Comparison of ENCODE assay signal across 24 cellular contexts in the genomic region with DNA sequence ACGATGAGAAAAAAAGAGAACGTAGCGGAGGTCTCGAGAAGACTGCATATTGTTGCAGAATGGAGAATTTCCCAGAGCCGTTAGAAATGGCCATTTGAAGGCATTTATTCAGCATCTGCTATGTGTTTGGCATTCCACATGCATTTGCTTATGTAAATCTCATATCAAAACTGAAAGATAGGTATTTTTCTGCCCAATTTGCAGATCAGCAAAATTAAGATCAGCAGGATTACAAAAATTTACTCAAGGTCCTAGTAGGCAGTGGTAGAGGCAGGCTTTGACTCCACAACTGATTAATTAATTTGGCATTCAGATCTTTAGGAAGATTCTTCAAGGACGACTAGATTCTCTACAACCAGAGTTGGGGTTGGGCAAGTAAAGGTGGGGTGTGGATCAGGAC.
"Had no signal": no experiment of that assay in that cellular context is flagged by ENCODE, and none has a peak within 500 bp of the region (broad histone marks: within the 10 kb centered on the region; RNA-seq: fewer than 3 reads in every experiment).

No MANE protein-coding gene starts in this region.

- ATAC-seq: body of pancreas, gastroesophageal sphincter, left cardiac atrium, pancreas, psoas muscle, right cardiac atrium had no signal

- H3K9me3 Mint-ChIP-seq: activated B cell treated with CpG ODN at 0.5 μM for 24 hours; activated CD4-positive, alpha-beta memory T cell treated with anti-CD3 and anti-CD28 coated beads for 36 hours had no signal

- H3K4me3 ChIP-seq: body of pancreas, cardiac muscle cell, gastroesophageal sphincter, pancreas, stomach, suprapubic skin, tibial nerve had no signal

- H3K27ac ChIP-seq: body of pancreas, cardiac muscle cell, epithelial cell of prostate, gastroesophageal sphincter, neutrophil, pancreas, psoas muscle, stomach, suprapubic skin, tibial nerve had no signal

- H3K27me3 Mint-ChIP-seq: activated B cell treated with CpG ODN at 0.5 μM for 24 hours; activated CD4-positive, alpha-beta memory T cell treated with anti-CD3 and anti-CD28 coated beads for 36 hours had no signal

- H3K36me3 ChIP-seq: cardiac muscle cell, neutrophil, pancreas had no signal

- DNase-seq: activated B cell treated with CpG ODN at 0.5 μM for 24 hours; activated CD4-positive, alpha-beta memory T cell treated with anti-CD3 and anti-CD28 coated beads for 36 hours; activated CD4-positive, alpha-beta T cell treated with anti-CD3 and anti-CD28 coated beads for 4 hours; activated naive CD4-positive, alpha-beta T cell treated with Interleukin-2 at 50 U/mL for 16 hours; activated T-cell treated with anti-CD3 and anti-CD28 coated beads, Interleukin-2, amount 50 U/mL, for 48 hours; anterior cingulate cortex; body of pancreas; hypothalamus; islet precursor cell; left cardiac atrium; mesenchymal stem cell; pancreas; psoas muscle; right cardiac atrium; stimulated activated CD4-positive, alpha-beta T cell treated with anti-CD3 and anti-CD28 coated beads, Interleukin-12 subunit alpha, Interleukin-12 subunit beta, amount 100 ng/mL, for 4 hours; stimulated activated CD4-positive, alpha-beta T cell treated with anti-CD3 and anti-CD28 coated beads, Interleukin-4, amount 100 ng/mL, for 4 hours; stomach; T1000 had no signal

- H3K9me3 ChIP-seq: body of pancreas, gastroesophageal sphincter, neutrophil, pancreas, psoas muscle, stomach, suprapubic skin, tibial nerve had no signal

- H3K27ac Mint-ChIP-seq: activated B cell treated with CpG ODN at 0.5 μM for 24 hours; activated CD4-positive, alpha-beta memory T cell treated with anti-CD3 and anti-CD28 coated beads for 36 hours had no signal

- H3K27me3 ChIP-seq: body of pancreas, cardiac muscle cell, gastroesophageal sphincter, neutrophil, pancreas, stomach, suprapubic skin, tibial nerve had no signal
